In genomic region chr22:49817359-49817758, GRCh38 we compare ENCODE assay signal across 1 cellular context.
TF ChIP-seq lines count a peak whose summit lies in the region.

No MANE protein-coding gene starts in this region.

TF ChIP-seq in HepG2, 621 proteins besides CTCF, POLR2A, EP300 and RAD21 (continued from another document):
- TF ChIP-seq ZNF768 (CRISPR knock-in tag; IDR thresholded peaks at IDR 0.05) (peak; percentile 51; the same call in 1 of the 2 replicates), ZNF331 (CRISPR knock-in tag; IDR thresholded peaks at IDR 0.05) (no peak)
